2 cellular contexts compared by ENCODE assay signal in genomic region chr6:143052282-143052681, GRCh38.
TF ChIP-seq lines count a peak whose summit lies in the region.

No MANE protein-coding gene starts in this region.

TF ChIP-seq in SK-N-SH treated with all-trans-retinoic acid at 6 μM for 48 hours, 23 proteins besides CTCF, POLR2A, EP300 and RAD21:
- no peak for TF ChIP-seq CSRNP3 (CRISPR knock-in tag; IDR thresholded peaks at IDR 0.05)
- no peak for TF ChIP-seq ZNF70 (CRISPR knock-in tag; IDR thresholded peaks at IDR 0.05)
- TF ChIP-seq ZNF565 (CRISPR knock-in tag; conservative IDR thresholded peaks at IDR 0.05; ENCODE audit: low read depth) = no peak
- no peak for TF ChIP-seq ZFP30 (CRISPR knock-in tag; IDR thresholded peaks at IDR 0.05)
- TF ChIP-seq TCF4 (CRISPR knock-in tag; IDR thresholded peaks at IDR 0.05; ENCODE audit: borderline replicate concordance) = no peak
- TF ChIP-seq CREB5 (CRISPR knock-in tag; IDR thresholded peaks at IDR 0.05; ENCODE audit: low read depth) = no peak
- no peak for TF ChIP-seq TOX (CRISPR knock-in tag; IDR thresholded peaks at IDR 0.05; ENCODE audit: borderline replicate concordance)
- no peak for TF ChIP-seq ARNTL (CRISPR knock-in tag; IDR thresholded peaks at IDR 0.05; ENCODE audit: borderline replicate concordance, low read depth)
- TF ChIP-seq ISL1 (CRISPR knock-in tag; IDR thresholded peaks at IDR 0.05) = no peak
- TF ChIP-seq SNAI2 (CRISPR knock-in tag; IDR thresholded peaks at IDR 0.05) = no peak
- no peak for TF ChIP-seq OSR1 (CRISPR knock-in tag; IDR thresholded peaks at IDR 0.05)

TF ChIP-seq in GM12878, 131 proteins besides CTCF, POLR2A, EP300 and RAD21 (continued from another document):
- TF ChIP-seq E4F1 (IDR thresholded peaks at IDR 0.05; ENCODE audit: borderline replicate concordance, partially characterized antibody) = no peak
- TF ChIP-seq NFXL1 (IDR thresholded peaks at IDR 0.05; ENCODE audit: borderline replicate concordance) = no peak
- TF ChIP-seq PAX8 (IDR thresholded peaks at IDR 0.05) = no peak
- TF ChIP-seq SPI1 (IDR thresholded peaks at IDR 0.05; ENCODE audit: borderline replicate concordance, insufficient read depth, low read depth, low read length) = no peak
- no peak for TF ChIP-seq CBX3 (IDR thresholded peaks at IDR 0.05; ENCODE audit: borderline replicate concordance, low read depth)
- TF ChIP-seq IRF3 (IDR thresholded peaks at IDR 0.05) = no peak
- no peak for TF ChIP-seq ZNF207 (IDR thresholded peaks at IDR 0.05; ENCODE audit: borderline replicate concordance)
- TF ChIP-seq ZBTB4 (CRISPR knock-in tag; IDR thresholded peaks at IDR 0.05) = no peak
- no peak for TF ChIP-seq MYC (IDR thresholded peaks at IDR 0.05; ENCODE audit: insufficient read depth, insufficient read length, insufficient replicate concordance, low read length, severe bottlenecking)
- no peak for TF ChIP-seq BCL3 (IDR thresholded peaks at IDR 0.05; ENCODE audit: borderline replicate concordance, insufficient read depth, low read depth, low read length, poor library complexity, severe bottlenecking)
- TF ChIP-seq SIN3A (IDR thresholded peaks at IDR 0.05; ENCODE audit: low read depth, low read length) = no peak
TF ChIP-seq in GM12878: peak in this region for 0.
